In the genomic region with DNA sequence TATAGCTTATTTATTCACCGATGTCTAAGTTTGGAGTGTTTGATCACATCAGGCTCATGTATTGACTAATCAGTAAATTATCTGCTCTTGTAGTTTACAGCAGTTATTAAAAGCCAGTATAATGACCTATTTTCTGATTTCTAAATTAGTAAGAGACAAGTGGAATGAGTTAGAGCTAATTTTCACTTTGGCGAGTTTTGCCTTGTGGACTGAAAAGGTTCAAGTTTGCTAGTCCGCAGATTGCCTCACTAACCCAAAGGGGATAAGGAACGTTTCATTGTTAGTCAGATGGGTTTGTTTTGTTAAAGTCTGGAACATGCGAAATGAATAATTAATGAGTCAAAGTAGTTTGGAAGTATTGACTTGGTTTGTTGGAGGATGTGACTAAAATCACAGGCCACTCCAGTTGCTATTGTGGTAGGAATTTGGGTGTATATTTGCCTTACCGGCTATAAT, we compare ENCODE assay signal across 11 cellular contexts. TPM values are rescaled to one million over a fixed set of nuclear protein-coding genes. Genes with fewer than 3 reads are reported as not detected.
DNase-seq lines count a peak whose midpoint lies in the region; ATAC-seq, FAIRE-seq and TF ChIP-seq lines count a peak whose summit lies in the region.
"Had no signal": no experiment of that assay in that cellular context is flagged by ENCODE, and none has a peak within 500 bp of the region (broad histone marks: within the 10 kb centered on the region; RNA-seq: fewer than 3 reads in every experiment).

No MANE protein-coding gene starts in this region.

- H3K27ac Mint-ChIP-seq in activated CD4-positive, alpha-beta memory T cell treated with anti-CD3 and anti-CD28 coated beads for 36 hours = peak overlapping the region; percentile 55
- no peak overlapping the region for H3K27ac Mint-ChIP-seq in type B pancreatic cell

- FAIRE-seq in keratinocyte (lab: Jason Lieb, UNC) = peak; percentile 41

- H3K36me3 ChIP-seq in GM23248 (ENCODE audit: low read depth) (peaks cover 9% of the 10 kb centered on the region; the same call in 1 of the 2 replicates), keratinocyte (ENCODE audit: control insufficient read depth in 2 of 2, extremely low read depth in 1 of 2, insufficient read depth in 2 of 2, low read length in 2 of 2) (peaks cover 7 to 21% of the 10 kb centered on the region in 2 experiments), left lung (peaks cover 0 to 65% of the 10 kb centered on the region in 2 donors)

- in situ Hi-C loops in GM23248 (cut with MboI) = loop anchor here (10.0 kb wide), 1 partner anchor 60 kb away; no protein-coding TSS in a partner anchor

- H3K9me3 ChIP-seq in GM23248 (ENCODE audit: low read depth) (no peaks in the 10 kb centered on the region), keratinocyte (ENCODE audit: control insufficient read depth, low read depth, low read length) (no peaks in the 10 kb centered on the region), left lung (no peaks in the 10 kb centered on the region)

- intact Hi-C loops in activated CD4-positive, alpha-beta memory T cell treated with anti-CD3 and anti-CD28 coated beads for 36 hours (cut with micrococcal nuclease) = loop anchor here (1.0 to 5.0 kb wide), 8 partner anchors 11 to 582 kb away; no protein-coding TSS in a partner anchor
- intact Hi-C loops in left lung (cut with DNase I) = no loop called here

- peak; percentile 72 for DNase-seq in ELR (ENCODE audit: low read depth)
- DNase-seq in GM23248 = peak; percentile 88
- DNase-seq in activated CD4-positive, alpha-beta memory T cell treated with anti-CD3 and anti-CD28 coated beads for 36 hours = peak; percentile 45
- peak; percentile 11 for DNase-seq in keratinocyte (ENCODE audit: low read depth, low spot score)
- DNase-seq in left lung = no peak
- no peak for DNase-seq in type B pancreatic cell (ENCODE audit: extremely low spot score, unreplicated experiment)
- DNase-seq: activated naive CD8-positive, alpha-beta T cell treated with anti-CD3 and anti-CD28 coated beads, Interleukin-2, amount 10 ng/mL, durations not matched to agents 7 days and 5 days; DND-41; NCI-H1092 treated with DMSO at 0.1 percent for 48 hours had no signal

- WGBS in GM23248 (ENCODE audit: low coverage in 1 of 2, low lambda C conversion rate in 2 of 2, missing lambda C conversion rate in 2 of 2), 2 experiments = 15 to 17% methylated on average over 6 of the region's 6 CpGs

- no peak for TF ChIP-seq CTCF in keratinocyte (optimal IDR thresholded peaks at IDR 0.05 in 1 of 3, IDR thresholded peaks at IDR 0.05 in 1 of 3, conservative IDR thresholded peaks at IDR 0.05 in 1 of 3; ENCODE audit: extremely low read depth in 1 of 3, insufficient read depth in 2 of 3, low read length in 3 of 3)
- TF ChIP-seq CTCF in left lung (IDR thresholded peaks at IDR 0.05) = no peak
- TF ChIP-seq CTCF in type B pancreatic cell (conservative IDR thresholded peaks at IDR 0.05) = no peak

- ATAC-seq in left lung (no peak), GM19328 (IDR thresholded peaks at IDR 0.05; ENCODE audit: unreplicated experiment) (no peak), GM21528 (IDR thresholded peaks at IDR 0.05; ENCODE audit: low FRiP score, unreplicated experiment) (no peak)

- H3K27ac ChIP-seq in GM23248 (peak overlapping the region; percentile 76), keratinocyte (ENCODE audit: control insufficient read depth, insufficient read depth, low read length) (peak overlapping the region; percentile 24), left lung (no peak overlapping the region)

- CTCF ChIA-PET in activated CD4-positive, alpha-beta memory T cell treated with anti-CD3 and anti-CD28 coated beads for 36 hours (lab: Charles Lee) = interaction anchor here (0.8 to 1.8 kb wide), 10 partner anchors 13 to 179 kb away, joined by 3 to 12 read pairs (median 4); a partner anchor contains a TSS

- no peak overlapping the region for H2AFZ ChIP-seq in GM23248
- no peak overlapping the region for H2AFZ ChIP-seq in keratinocyte (ENCODE audit: control insufficient read depth, low read length)

- peaks cover 40% of the 10 kb centered on the region for H3K4me1 ChIP-seq in GM23248 (ENCODE audit: insufficient read depth)
- H3K4me1 ChIP-seq in keratinocyte (ENCODE audit: control insufficient read depth, extremely low read depth, insufficient read depth, low read length) = peaks cover 7% of the 10 kb centered on the region
- H3K4me1 ChIP-seq in left lung = peaks cover 0 to 17% of the 10 kb centered on the region in 2 donors

- H4K20me1 ChIP-seq in GM23248 (ENCODE audit: insufficient read depth) (no peaks in the 10 kb centered on the region), keratinocyte (ENCODE audit: control insufficient read depth, extremely low read depth, insufficient read depth, low read length) (no peaks in the 10 kb centered on the region)

- no peak overlapping the region for H3K4me3 Mint-ChIP-seq in activated CD4-positive, alpha-beta memory T cell treated with anti-CD3 and anti-CD28 coated beads for 36 hours
- H3K4me3 Mint-ChIP-seq in type B pancreatic cell = no peak overlapping the region

- H3K9me1 ChIP-seq in keratinocyte (ENCODE audit: control insufficient read depth, extremely low read depth, insufficient read depth, low read length) = no peaks in the 10 kb centered on the region

- H3K4me3 ChIP-seq in GM23248 (peak overlapping the region; percentile 41), keratinocyte (ENCODE audit: control insufficient read depth in 2 of 3, extremely low read depth in 1 of 3, insufficient read depth in 2 of 3, low read depth in 1 of 3, low read length in 3 of 3) (no peak overlapping the region), left lung (no peak overlapping the region)

- no peaks in the 10 kb centered on the region for H3K9me3 Mint-ChIP-seq in activated CD4-positive, alpha-beta memory T cell treated with anti-CD3 and anti-CD28 coated beads for 36 hours
- no peaks in the 10 kb centered on the region for H3K9me3 Mint-ChIP-seq in type B pancreatic cell
- H3K9me3 Mint-ChIP-seq: activated naive CD8-positive, alpha-beta T cell treated with anti-CD3 and anti-CD28 coated beads, Interleukin-2, amount 10 ng/mL, durations not matched to agents 7 days and 5 days had no signal

- H3K4me2 ChIP-seq in GM23248 (ENCODE audit: unreplicated experiment) = peak overlapping the region; percentile 55
- H3K4me2 ChIP-seq in keratinocyte (ENCODE audit: control insufficient read depth, extremely low read depth, insufficient read depth, low read depth, low read length) = peak overlapping the region; percentile 9

- POLR2A ChIA-PET in activated CD4-positive, alpha-beta memory T cell treated with anti-CD3 and anti-CD28 coated beads for 36 hours (lab: Charles Lee) = interaction anchor here (0.9 to 4.0 kb wide), 12 partner anchors 15 to 184 kb away, joined by 3 to 52 read pairs (median 7); a partner anchor contains a TSS

- peak overlapping the region; percentile 46 for H3K9ac ChIP-seq in GM23248
- H3K9ac ChIP-seq in keratinocyte (ENCODE audit: control insufficient read depth, extremely low read depth, insufficient read depth, low read length) = no peak overlapping the region

- no peaks in the 10 kb centered on the region for H3K9me2 ChIP-seq in GM23248 (ENCODE audit: insufficient read depth)

- no peaks in the 10 kb centered on the region for H3K27me3 ChIP-seq in GM23248 (replicated peaks; ENCODE audit: insufficient read depth)
- no peaks in the 10 kb centered on the region for H3K27me3 ChIP-seq in keratinocyte (ENCODE audit: control insufficient read depth, extremely low read depth, insufficient read depth, low read length)
- H3K27me3 ChIP-seq in left lung = no peaks in the 10 kb centered on the region

- dilution Hi-C loops in keratinocyte (cut with MboI; ENCODE audit: extremely low pct_ligation_motif_present, low sequenced_read_pairs) = no loop called here

- H3K79me2 ChIP-seq in GM23248 (ENCODE audit: insufficient read depth) = no peaks in the 10 kb centered on the region
- H3K79me2 ChIP-seq in keratinocyte (ENCODE audit: control insufficient read depth, insufficient read depth, low read length) = no peaks in the 10 kb centered on the region

- peaks cover 43% of the 10 kb centered on the region for H3F3A ChIP-seq in GM23248 (ENCODE audit: insufficient read depth)

- peaks cover 53% of the 10 kb centered on the region for H3K4me1 Mint-ChIP-seq in activated CD4-positive, alpha-beta memory T cell treated with anti-CD3 and anti-CD28 coated beads for 36 hours (ENCODE audit: low read depth)
- H3K4me1 Mint-ChIP-seq in type B pancreatic cell (ENCODE audit: unreplicated experiment) = peaks cover 18% of the 10 kb centered on the region

- H3K27me3 Mint-ChIP-seq in activated CD4-positive, alpha-beta memory T cell treated with anti-CD3 and anti-CD28 coated beads for 36 hours = no peaks in the 10 kb centered on the region
- H3K27me3 Mint-ChIP-seq in type B pancreatic cell = no peaks in the 10 kb centered on the region
- H3K27me3 Mint-ChIP-seq: activated naive CD8-positive, alpha-beta T cell treated with anti-CD3 and anti-CD28 coated beads, Interleukin-2, amount 10 ng/mL, durations not matched to agents 7 days and 5 days had no signal

- H3K36me3 Mint-ChIP-seq in activated CD4-positive, alpha-beta memory T cell treated with anti-CD3 and anti-CD28 coated beads for 36 hours = peaks cover 41% of the 10 kb centered on the region
- peaks cover 28% of the 10 kb centered on the region for H3K36me3 Mint-ChIP-seq in type B pancreatic cell

RNA-seq across cellular contexts. Expression of a gene that starts 40.1 kb away (rescaled TPM):
- 47.4 and 78.9 TPM in 2 replicates for total RNA-seq in GM23248 (2014; rRNA removed; shearing (Covaris generic))
- polyA plus RNA-seq in GM23248 (2016; fragmentation: Nextera tagmentation; extraction: Ambion mirVana) (26.7 and 27.2 TPM in 2 replicates), keratinocyte (28.4 to 39.0 TPM (median 28.7 TPM) in 3 replicates)
- total RNA-seq in activated CD4-positive, alpha-beta memory T cell treated with anti-CD3 and anti-CD28 coated beads for 36 hours = 100 to 1,000 TPM in 1 of 2 experiments, 10 to 100 TPM in 1; 95.1 to 100 TPM
- polyA plus RNA-seq in keratinocyte (2011; ENCODE audit: low read depth) = 91.5 TPM
- polyA plus RNA-seq in keratinocyte (2011; cell fraction: cytosol; rRNA removed) = 26.2 and 33.5 TPM in 2 replicates
- 47.3 and 51.9 TPM in 2 replicates for polyA plus RNA-seq in keratinocyte (2011; cell fraction: nucleus; rRNA removed)
- 25.7 and 27.5 TPM in 2 replicates for polyA plus RNA-seq in keratinocyte (2012; ENCODE audit: low replicate concordance)
- 60.9 to 93.3 TPM (median 91.2 TPM) in 3 replicates for polyA minus RNA-seq in keratinocyte
- polyA minus RNA-seq in keratinocyte (2011; cell fraction: cytosol; rRNA and poly(A)+ RNA removed) = 21.9 TPM
- polyA minus RNA-seq in keratinocyte (2011; cell fraction: nucleus; rRNA and poly(A)+ RNA removed) = 34.7 and 68.0 TPM in 2 replicates
- total RNA-seq in left lung (100 to 1,000 TPM; 110 to 122 TPM), type B pancreatic cell (ENCODE audit: low replicate concordance) (131 and 174 TPM in 2 replicates)

Comparison
In these comparisons a context has a peak if more than half of its experiments do, and no peak if none do; other contexts are left out.
1. DNase-seq: peak in ELR (single experiment), GM23248 (single experiment), activated CD4-positive, alpha-beta memory T cell treated with anti-CD3 and anti-CD28 coated beads for 36 hours (single experiment) and keratinocyte (single experiment); none in left lung (0 of 2) and type B pancreatic cell (single experiment).
2. H3K27ac ChIP-seq: peak in GM23248 (single experiment) and keratinocyte (single experiment); none in left lung (0 of 2).